Comparison of ENCODE assay signal across 29 cellular contexts in the genomic region with DNA sequence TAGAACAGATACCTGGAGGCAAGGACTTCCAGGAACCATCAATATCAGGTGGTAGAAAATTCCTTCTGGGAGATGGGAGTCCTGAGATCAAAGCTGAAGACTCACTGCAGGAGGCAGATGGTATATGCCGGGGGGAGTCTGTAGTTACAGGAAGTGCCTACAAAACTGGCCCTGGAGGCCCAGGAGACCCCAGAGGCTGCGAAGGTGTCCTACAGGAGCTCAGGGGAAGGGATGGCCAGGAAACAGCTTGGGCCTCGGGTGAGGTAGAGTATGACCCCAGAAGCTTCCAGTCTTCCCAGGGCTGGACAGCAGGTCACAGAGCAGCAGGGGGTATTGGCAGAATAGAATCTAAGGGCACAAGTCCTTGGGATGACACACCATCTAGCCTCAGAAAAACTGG. TPM values are rescaled to one million over a fixed set of nuclear protein-coding genes. Genes with fewer than 3 reads are reported as not detected.
"Had no signal": no experiment of that assay in that cellular context is flagged by ENCODE, and none has a peak within 500 bp of the region (broad histone marks: within the 10 kb centered on the region; RNA-seq: fewer than 3 reads in every experiment).

No MANE protein-coding gene starts in this region.

- H3K27ac Mint-ChIP-seq: activated CD4-positive, alpha-beta memory T cell treated with anti-CD3 and anti-CD28 coated beads, Interleukin-2, amount 10 ng/mL, durations not matched to agents 7 days and 5 days; activated CD4-positive, alpha-beta T cell treated with anti-CD3 and anti-CD28 coated beads, Interleukin-2, amount 10 ng/mL, durations not matched to agents 7 days and 5 days; activated naive CD4-positive, alpha-beta T cell treated with anti-CD3 and anti-CD28 coated beads, Interleukin-2, amount 10 ng/mL, durations not matched to agents 7 days and 5 days; activated naive CD4-positive, alpha-beta T cell treated with anti-CD3 and anti-CD28 coated beads, Interleukin-2, amount 50 U/mL, for 72 hours; activated naive CD8-positive, alpha-beta T cell treated with anti-CD3 and anti-CD28 coated beads, Interleukin-2, amount 10 ng/mL, durations not matched to agents 7 days and 5 days; activated T-cell treated with anti-CD3 and anti-CD28 coated beads, Interleukin-2, amount 50 U/mL, for 24 hours; activated T-cell treated with anti-CD3 and anti-CD28 coated beads, Interleukin-2, amount 50 U/mL, for 72 hours; dendritic cell treated with granulocyte-macrophage colony-stimulating factor and Interleukin-4, amounts not matched to agents 40 ng/mL and 50 ng/mL, for 4 days; endodermal cell; WTC11 had no signal

- H3K4me3 Mint-ChIP-seq: activated CD4-positive, alpha-beta memory T cell treated with anti-CD3 and anti-CD28 coated beads, Interleukin-2, amount 10 ng/mL, durations not matched to agents 7 days and 5 days; activated CD4-positive, alpha-beta T cell treated with anti-CD3 and anti-CD28 coated beads, Interleukin-2, amount 10 ng/mL, durations not matched to agents 7 days and 5 days; activated naive CD4-positive, alpha-beta T cell treated with anti-CD3 and anti-CD28 coated beads, Interleukin-2, amount 10 ng/mL, durations not matched to agents 7 days and 5 days; activated naive CD8-positive, alpha-beta T cell treated with anti-CD3 and anti-CD28 coated beads, Interleukin-2, amount 10 ng/mL, durations not matched to agents 7 days and 5 days; activated T-cell treated with anti-CD3 and anti-CD28 coated beads, Interleukin-2, amount 50 U/mL, for 24 hours; activated T-cell treated with anti-CD3 and anti-CD28 coated beads, Interleukin-2, amount 50 U/mL, for 72 hours; brain; central memory CD8-positive, alpha-beta T cell; dendritic cell treated with granulocyte-macrophage colony-stimulating factor and Interleukin-4, amounts not matched to agents 40 ng/mL and 50 ng/mL, for 4 days; endodermal cell; WTC11 had no signal

- ATAC-seq: activated naive CD4-positive, alpha-beta T cell treated with anti-CD3 and anti-CD28 coated beads, Interleukin-2, amount 50 U/mL, for 72 hours; activated T-cell treated with anti-CD3 and anti-CD28 coated beads, Interleukin-2, amount 50 U/mL, for 72 hours; esophagus mucosa; WTC11 had no signal

- H3K4me1 Mint-ChIP-seq: activated CD4-positive, alpha-beta memory T cell treated with anti-CD3 and anti-CD28 coated beads, Interleukin-2, amount 10 ng/mL, durations not matched to agents 7 days and 5 days; activated CD4-positive, alpha-beta T cell treated with anti-CD3 and anti-CD28 coated beads, Interleukin-2, amount 10 ng/mL, durations not matched to agents 7 days and 5 days; activated naive CD4-positive, alpha-beta T cell treated with anti-CD3 and anti-CD28 coated beads, Interleukin-2, amount 10 ng/mL, durations not matched to agents 7 days and 5 days; activated naive CD8-positive, alpha-beta T cell treated with anti-CD3 and anti-CD28 coated beads, Interleukin-2, amount 10 ng/mL, durations not matched to agents 7 days and 5 days; central memory CD8-positive, alpha-beta T cell; endodermal cell; WTC11 had no signal

- H3K27ac ChIP-seq: ascending aorta, breast epithelium, cardiac muscle cell, coronary artery, dorsolateral prefrontal cortex, VCaP had no signal

- H3K36me3 ChIP-seq: ascending aorta, breast epithelium, cardiac muscle cell had no signal

- H3K36me3 Mint-ChIP-seq: activated naive CD4-positive, alpha-beta T cell treated with anti-CD3 and anti-CD28 coated beads, Interleukin-2, amount 10 ng/mL, durations not matched to agents 7 days and 5 days; activated naive CD4-positive, alpha-beta T cell treated with anti-CD3 and anti-CD28 coated beads, Interleukin-2, amount 50 U/mL, for 72 hours; activated naive CD8-positive, alpha-beta T cell treated with anti-CD3 and anti-CD28 coated beads, Interleukin-2, amount 10 ng/mL, durations not matched to agents 7 days and 5 days; brain; WTC11 had no signal

- H3K9me3 Mint-ChIP-seq: activated CD4-positive, alpha-beta memory T cell treated with anti-CD3 and anti-CD28 coated beads, Interleukin-2, amount 10 ng/mL, durations not matched to agents 7 days and 5 days; activated CD4-positive, alpha-beta T cell treated with anti-CD3 and anti-CD28 coated beads, Interleukin-2, amount 10 ng/mL, durations not matched to agents 7 days and 5 days; activated naive CD4-positive, alpha-beta T cell treated with anti-CD3 and anti-CD28 coated beads, Interleukin-2, amount 10 ng/mL, durations not matched to agents 7 days and 5 days; activated naive CD4-positive, alpha-beta T cell treated with anti-CD3 and anti-CD28 coated beads, Interleukin-2, amount 50 U/mL, for 72 hours; activated naive CD8-positive, alpha-beta T cell treated with anti-CD3 and anti-CD28 coated beads, Interleukin-2, amount 10 ng/mL, durations not matched to agents 7 days and 5 days; activated T-cell treated with anti-CD3 and anti-CD28 coated beads, Interleukin-2, amount 50 U/mL, for 24 hours; activated T-cell treated with anti-CD3 and anti-CD28 coated beads, Interleukin-2, amount 50 U/mL, for 72 hours; central memory CD8-positive, alpha-beta T cell; dendritic cell treated with granulocyte-macrophage colony-stimulating factor and Interleukin-4, amounts not matched to agents 40 ng/mL and 50 ng/mL, for 4 days; endodermal cell; WTC11 had no signal

- DNase-seq: activated CD4-positive, alpha-beta memory T cell treated with anti-CD3 and anti-CD28 coated beads, Interleukin-2, amount 10 ng/mL, durations not matched to agents 7 days and 5 days; activated CD4-positive, alpha-beta T cell treated with anti-CD3 and anti-CD28 coated beads for 1 hour; activated CD4-positive, alpha-beta T cell treated with anti-CD3 and anti-CD28 coated beads for 4 hours; activated CD4-positive, alpha-beta T cell treated with anti-CD3 and anti-CD28 coated beads, Interleukin-2, amount 10 ng/mL, durations not matched to agents 7 days and 5 days; activated CD4-positive, alpha-beta T cell treated with anti-CD3 and anti-CD28 coated beads, Interleukin-2, amount 50 U/mL, for 4 hours; activated CD8-positive, alpha-beta memory T cell treated with anti-CD3 and anti-CD28 coated beads, Interleukin-2, amount 50 U/mL, for 48 hours; activated gamma-delta T cell; activated naive CD4-positive, alpha-beta T cell; activated naive CD4-positive, alpha-beta T cell treated with anti-CD3 and anti-CD28 coated beads, Interleukin-2, amount 10 ng/mL, durations not matched to agents 7 days and 5 days; activated naive CD8-positive, alpha-beta T cell treated with anti-CD3 and anti-CD28 coated beads, Interleukin-2, amount 10 ng/mL, durations not matched to agents 7 days and 5 days; activated T-cell treated with anti-CD3 and anti-CD28 coated beads for 4 hours; activated T-cell treated with anti-CD3 and anti-CD28 coated beads, Interleukin-2, amount 50 U/mL, for 24 hours; activated T-cell treated with anti-CD3 and anti-CD28 coated beads, Interleukin-2, amount 50 U/mL, for 72 hours; effector memory CD4-positive, alpha-beta T cell; endodermal cell; T-helper 2 cell had no signal

- H3K27me3 ChIP-seq: ascending aorta, breast epithelium had no signal

- H3K4me1 ChIP-seq: ascending aorta, breast epithelium had no signal

- H3K4me3 ChIP-seq: ascending aorta, breast epithelium, cardiac muscle cell, coronary artery, dorsolateral prefrontal cortex had no signal

- H3K9me3 ChIP-seq: ascending aorta, breast epithelium had no signal

RNA-seq across cellular contexts. Expression of gene IGFN1, which starts 16.4 kb away (rescaled TPM):
- total RNA-seq: activated CD4-positive, alpha-beta memory T cell treated with anti-CD3 and anti-CD28 coated beads, Interleukin-2, amount 10 ng/mL, durations not matched to agents 7 days and 5 days; activated CD4-positive, alpha-beta T cell treated with anti-CD3 and anti-CD28 coated beads, Interleukin-2, amount 10 ng/mL, durations not matched to agents 7 days and 5 days; activated naive CD4-positive, alpha-beta T cell treated with anti-CD3 and anti-CD28 coated beads, Interleukin-2, amount 50 U/mL, for 72 hours; activated naive CD8-positive, alpha-beta T cell treated with anti-CD3 and anti-CD28 coated beads, Interleukin-2, amount 10 ng/mL, durations not matched to agents 7 days and 5 days; ascending aorta; cardiac muscle cell; endodermal cell; T-helper 1 cell treated with Interleukin-12 subunit alpha and Interleukin-12 subunit beta and Interleukin-4 antibody, amounts not matched to agents 30 ng/mL and 1 ng/mL, for 36 hours had no signal
- polyA plus RNA-seq: cardiac muscle cell had no signal
